8 cellular contexts compared by ENCODE assay signal in the genomic region with DNA sequence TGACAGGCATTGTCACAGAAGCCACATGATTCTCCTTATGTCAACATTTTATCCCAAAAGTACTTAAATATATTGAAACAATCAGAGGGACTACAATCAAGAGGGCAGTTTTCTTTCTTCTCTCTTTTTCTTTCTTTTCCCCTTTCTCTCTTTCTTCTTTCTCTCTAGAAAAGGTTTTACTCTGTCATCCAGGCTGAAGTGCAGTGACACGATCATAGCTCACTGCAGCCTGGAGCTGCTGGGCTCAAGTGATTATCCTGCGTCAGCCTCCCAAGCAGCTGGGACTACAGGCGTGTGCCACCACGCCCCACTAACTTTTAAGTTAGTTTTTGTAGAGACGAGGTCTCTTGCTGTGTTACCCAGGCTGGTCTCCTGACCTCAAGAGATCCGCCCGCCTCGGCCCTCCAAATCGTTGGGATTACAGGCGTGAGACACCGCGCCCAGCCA. TPM values are rescaled to one million over a fixed set of nuclear protein-coding genes. Genes with fewer than 3 reads are reported as not detected.
DNase-seq lines count a peak whose midpoint lies in the region; ATAC-seq and TF ChIP-seq lines count a peak whose summit lies in the region.

No MANE protein-coding gene starts in this region.

- H3K9ac ChIP-seq in SK-N-MC (ENCODE audit: insufficient read length) = peak overlapping the region; percentile 50

- no peak for TF ChIP-seq POLR2A in prostate gland (IDR thresholded peaks at IDR 0.05)

- WGBS in prostate gland = 93% methylated on average over 12 of the region's 12 CpGs

- POLR2A ChIA-PET in GM10248 (lab: Yijun Ruan, JAX) = no interaction called here

- CTCF ChIA-PET in GM10248 (lab: Yijun Ruan, JAX) = interaction anchor here (1.0 kb wide), 1 partner anchor 551 kb away, joined by 3 read pairs; no protein-coding TSS in a partner anchor

- peak; percentile 19 for DNase-seq in GM10248 (ENCODE audit: extremely low spot score)
- no peak for DNase-seq in SK-N-MC (ENCODE audit: low read depth, low spot score)
- no peak for DNase-seq in fibroblast of the aortic adventitia (ENCODE audit: low read depth)
- DNase-seq in prostate gland (ENCODE audit: low spot score) = no peak
- DNase-seq in SW480 (ENCODE audit: low spot score) = no peak

- H3K9me3 ChIP-seq in SK-N-MC (ENCODE audit: low read depth, low read length) = no peaks in the 10 kb centered on the region
- no peaks in the 10 kb centered on the region for H3K9me3 ChIP-seq in prostate gland

- H3K27ac ChIP-seq in SK-N-MC (peak overlapping the region; percentile 82), prostate gland (peak overlapping the region; percentile 84 to 87)

- intact Hi-C loops in prostate gland (cut with DNase I) = no loop called here

- H3K27me3 ChIP-seq in prostate gland (replicated peaks; ENCODE audit: insufficient read depth) = no peaks in the 10 kb centered on the region

- TF ChIP-seq CTCF in GM10248 (IDR thresholded peaks at IDR 0.05; ENCODE audit: control extremely low read depth, extremely low read depth, low read depth, missing control alignments) = no peak
- no peak for TF ChIP-seq CTCF in fibroblast of the aortic adventitia (IDR thresholded peaks at IDR 0.05; ENCODE audit: insufficient read depth, low read length)
- TF ChIP-seq CTCF in prostate gland (IDR thresholded peaks at IDR 0.05) = no peak

- no peaks in the 10 kb centered on the region for H3K4me1 ChIP-seq in prostate gland (replicated peaks)

- ATAC-seq in HG03196 (IDR thresholded peaks at IDR 0.05; ENCODE audit: unreplicated experiment) = no peak
- no peak for ATAC-seq in GM21619 (IDR thresholded peaks at IDR 0.05; ENCODE audit: unreplicated experiment)
- ATAC-seq in esophagus mucosa = no peak

- peak overlapping the region; percentile 90 for H3K4me3 ChIP-seq in SK-N-MC
- peak overlapping the region; percentile 88 for H3K4me3 ChIP-seq in fibroblast of the aortic adventitia (ENCODE audit: low read depth, low read length)
- H3K4me3 ChIP-seq in prostate gland = peak overlapping the region in 1 of 2 donors; percentile 86

- H3K36me3 ChIP-seq in SK-N-MC (ENCODE audit: insufficient read depth, low read length) (peaks cover 17% of the 10 kb centered on the region), prostate gland (no peaks in the 10 kb centered on the region)

RNA-seq across cellular contexts. Expression of a gene that starts 1.0 kb away (rescaled TPM):
- total RNA-seq in fibroblast of the aortic adventitia (ENCODE audit: low replicate concordance) (55.8 and 77.9 TPM in 2 replicates), prostate gland (10 to 100 TPM; 20.3 to 41.4 TPM), esophagus mucosa (17.4 TPM)

RNA-seq across cellular contexts. Expression of a gene that starts 18.8 kb away (rescaled TPM):
- total RNA-seq in fibroblast of the aortic adventitia (ENCODE audit: low replicate concordance) = 1.7 and 8.3 TPM in 2 replicates
- 10 to 100 TPM in 1 of 2 donors, 1 to 10 TPM in 1; 5.3 to 11.7 TPM for total RNA-seq in prostate gland
- 5.9 TPM for total RNA-seq in esophagus mucosa
